37 cellular contexts compared by ENCODE assay signal in genomic region chr3:43448098-43448497, GRCh38.
"Had no signal": no experiment of that assay in that cellular context is flagged by ENCODE, and none has a peak within 500 bp of the region (broad histone marks: within the 10 kb centered on the region; RNA-seq: fewer than 3 reads in every experiment).

No MANE protein-coding gene starts in this region.

- H3K9me3 Mint-ChIP-seq: activated naive CD8-positive, alpha-beta T cell treated with anti-CD3 and anti-CD28 coated beads, Interleukin-2, amount 50 U/mL, for 24 hours; activated T-cell treated with anti-CD3 and anti-CD28 coated beads, Interleukin-2, amount 50 U/mL, for 24 hours; activated T-helper 1 cell treated with anti-CD3 and anti-CD28 coated beads, Interleukin-12 subunit alpha, Interleukin-12 subunit beta, Interleukin-2, Interleukin-4 antibody, amounts not matched to agents 30 ng/mL and 10 ng/mL and 1 ng/mL, durations not matched to agents 14 hours and 24 hours and 36 hours; brain; T-cell had no signal

- H3K9me3 ChIP-seq: Peyer's patch had no signal

- ATAC-seq: activated naive CD8-positive, alpha-beta T cell treated with anti-CD3 and anti-CD28 coated beads, Interleukin-2, amount 50 U/mL, for 24 hours; PC-3; SK-N-SH treated with all-trans-retinoic acid at 6 μM for 48 hours; T-cell had no signal

- FAIRE-seq: bronchial epithelial cell had no signal

- H3K36me3 ChIP-seq: Peyer's patch, WERI-Rb-1 had no signal

- H3K4me1 ChIP-seq: Peyer's patch had no signal

- H3K4me3 ChIP-seq: Peyer's patch had no signal

- H3K27ac Mint-ChIP-seq: activated naive CD8-positive, alpha-beta T cell; activated naive CD8-positive, alpha-beta T cell treated with anti-CD3 and anti-CD28 coated beads, Interleukin-2, amount 50 U/mL, for 24 hours; activated T-cell treated with anti-CD3 and anti-CD28 coated beads, Interleukin-2, amount 50 U/mL, for 24 hours; activated T-helper 1 cell treated with anti-CD3 and anti-CD28 coated beads, Interleukin-12 subunit alpha, Interleukin-12 subunit beta, Interleukin-2, Interleukin-4 antibody, amounts not matched to agents 30 ng/mL and 10 ng/mL and 1 ng/mL, durations not matched to agents 14 hours and 24 hours and 36 hours; brain; IgD-negative memory B cell; T-cell had no signal

- H3K27me3 ChIP-seq: Peyer's patch had no signal

- DNase-seq: activated CD4-positive, alpha-beta T cell treated with anti-CD3 and anti-CD28 coated beads for 1 hour; activated CD4-positive, alpha-beta T cell treated with anti-CD3 and anti-CD28 coated beads for 48 hours; activated CD4-positive, alpha-beta T cell treated with anti-CD3 and anti-CD28 coated beads, Interleukin-2, amount 50 U/mL, for 4 hours; activated CD4-positive, CD25-positive, alpha-beta regulatory T cell; activated effector memory CD4-positive, alpha-beta T cell treated with Interleukin-2 at 50 U/mL for 16 hours; activated naive CD8-positive, alpha-beta T cell treated with anti-CD3 and anti-CD28 coated beads, Interleukin-2, amount 50 U/mL, for 24 hours; activated T-cell treated with anti-CD3 and anti-CD28 coated beads, Interleukin-2, amount 50 U/mL, for 24 hours; anterior cingulate cortex; caudate nucleus; cerebellar nuclear complex; Kasumi-1; KBM-7; MM.1S; NCI-H1092 treated with DMSO at 0.1 percent for 48 hours; NCI-H1417; NCI-H146; NCI-H187; NCI-H2029 treated with DMSO at 0.1 percent for 48 hours; NCI-H2107; NCI-H2171; NCI-H510A; NCI-H526; NCI-H748 treated with DMSO at 0.1 percent for 48 hours; NK-92 treated with Interleukin-12 subunit alpha and Interleukin-12 subunit beta, amount 100 ng/mL, for 24 hours; PC-3; Peyer's patch; RPMI8226; SIG-M5; T-cell; T-helper 9 cell; WERI-Rb-1 had no signal

- H3K36me3 Mint-ChIP-seq: activated naive CD8-positive, alpha-beta T cell; T-cell had no signal

- H3K27me3 Mint-ChIP-seq: activated naive CD8-positive, alpha-beta T cell; activated naive CD8-positive, alpha-beta T cell treated with anti-CD3 and anti-CD28 coated beads, Interleukin-2, amount 50 U/mL, for 24 hours; activated T-cell treated with anti-CD3 and anti-CD28 coated beads, Interleukin-2, amount 50 U/mL, for 24 hours; brain; IgD-negative memory B cell; T-cell had no signal

- H3K4me1 Mint-ChIP-seq: activated naive CD8-positive, alpha-beta T cell treated with anti-CD3 and anti-CD28 coated beads, Interleukin-2, amount 50 U/mL, for 24 hours; brain had no signal

- H3K27ac ChIP-seq: Peyer's patch, WERI-Rb-1 had no signal

- H3K4me3 Mint-ChIP-seq: activated naive CD8-positive, alpha-beta T cell; activated naive CD8-positive, alpha-beta T cell treated with anti-CD3 and anti-CD28 coated beads, Interleukin-2, amount 50 U/mL, for 24 hours; activated T-cell treated with anti-CD3 and anti-CD28 coated beads, Interleukin-2, amount 50 U/mL, for 24 hours; activated T-helper 1 cell treated with anti-CD3 and anti-CD28 coated beads, Interleukin-12 subunit alpha, Interleukin-12 subunit beta, Interleukin-2, Interleukin-4 antibody, amounts not matched to agents 30 ng/mL and 10 ng/mL and 1 ng/mL, durations not matched to agents 14 hours and 24 hours and 36 hours; brain; IgD-negative memory B cell; T-cell had no signal
